Comparison of ENCODE assay signal across 11 cellular contexts in the genomic region with DNA sequence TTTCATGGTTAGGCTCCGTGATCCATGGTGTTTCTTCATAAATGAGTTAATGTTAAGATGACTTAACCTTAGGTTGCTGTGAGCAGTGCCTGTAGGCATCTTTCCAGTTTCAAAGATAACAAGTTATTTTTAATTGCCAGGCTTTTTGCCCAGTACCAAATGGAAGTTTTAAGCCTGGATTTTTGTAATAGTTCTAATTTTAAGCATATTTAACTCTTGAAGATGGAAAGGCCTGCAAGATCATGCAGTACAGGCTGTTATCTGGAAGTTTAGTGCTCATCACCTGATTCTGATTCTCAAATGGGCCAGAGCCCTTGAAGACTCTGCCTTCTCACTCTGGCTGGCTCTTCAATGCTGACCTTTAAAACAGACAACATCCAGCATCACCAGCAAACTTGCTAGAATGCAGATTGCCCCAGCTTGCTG.
DNase-seq lines count a peak whose midpoint lies in the region; ATAC-seq and TF ChIP-seq lines count a peak whose summit lies in the region.
"Had no signal": no experiment of that assay in that cellular context is flagged by ENCODE, and none has a peak within 500 bp of the region (broad histone marks: within the 10 kb centered on the region; RNA-seq: fewer than 3 reads in every experiment).

No MANE protein-coding gene starts in this region.

- no peaks in the 10 kb centered on the region for H3K27me3 Mint-ChIP-seq in activated T-helper 1 cell treated with anti-CD3 and anti-CD28 coated beads, Interleukin-12 subunit alpha, Interleukin-12 subunit beta, Interleukin-2, Interleukin-4 antibody, amounts not matched to agents 30 ng/mL and 10 ng/mL and 1 ng/mL, durations not matched to agents 14 hours and 24 hours and 36 hours (ENCODE audit: insufficient read depth)
- H3K27me3 Mint-ChIP-seq: IgD-negative memory B cell had no signal

- H3K27me3 ChIP-seq in SK-N-SH (ENCODE audit: insufficient read depth): no peaks in the 10 kb centered on the region
- no peaks in the 10 kb centered on the region for H3K27me3 ChIP-seq in heart left ventricle
- H3K27me3 ChIP-seq in skeletal muscle tissue (ENCODE audit: control insufficient read depth in 3 of 3, insufficient read depth in 3 of 3, low read length in 3 of 3): no peaks in the 10 kb centered on the region
- H3K27me3 ChIP-seq: esophagus squamous epithelium had no signal

- no peak overlapping the region for H3K4me2 ChIP-seq in SK-N-SH

- CTCF ChIA-PET in SK-N-SH (lab: Yijun Ruan, JAX): interaction anchor here (1.0 kb wide), 1 partner anchor 19 kb away, joined by 3 read pairs; no protein-coding TSS in a partner anchor

- H2AFZ ChIP-seq in SK-N-SH (ENCODE audit: low read depth): no peak overlapping the region

- POLR2A ChIA-PET in SK-N-SH (lab: Yijun Ruan, JAX): no interaction called here

- H3K79me2 ChIP-seq in SK-N-SH (ENCODE audit: insufficient read depth): peaks cover 41% of the 10 kb centered on the region; the same call in 1 of the 2 replicates

- no peak for DNase-seq in SK-N-SH
- DNase-seq in activated T-helper 1 cell treated with anti-CD3 and anti-CD28 coated beads, Interleukin-12 subunit alpha, Interleukin-12 subunit beta, Interleukin-2, Interleukin-4 antibody, amounts not matched to agents 30 ng/mL and 10 ng/mL and 1 ng/mL, durations not matched to agents 14 hours and 24 hours and 36 hours (ENCODE audit: low spot score): no peak
- DNase-seq in heart left ventricle: no peak
- DNase-seq in GM13976 (ENCODE audit: low spot score): no peak
- DNase-seq in RKO (ENCODE audit: low spot score): no peak
- DNase-seq: esophagus squamous epithelium had no signal

- no peaks in the 10 kb centered on the region for H3K9me2 ChIP-seq in SK-N-SH

- no peak for TF ChIP-seq POLR2A in heart left ventricle (IDR thresholded peaks at IDR 0.05)

- peaks cover 17% of the 10 kb centered on the region for H4K20me1 ChIP-seq in SK-N-SH (ENCODE audit: insufficient read depth)

- WGBS in SK-N-SH (ENCODE audit: low lambda C conversion rate): 84% methylated on average over 1 of the region's 1 CpG
- WGBS in heart left ventricle, 4 donors: 24 to 39% (median 28%) methylated on average over 1 of the region's 1 CpG

- H3K9me3 ChIP-seq in SK-N-SH (no peaks in the 10 kb centered on the region), heart left ventricle (peaks cover 0 to 13% (median 1%) of the 10 kb centered on the region in 12 donors), skeletal muscle tissue (ENCODE audit: control insufficient read depth in 3 of 3, low read length in 3 of 3) (no peaks in the 10 kb centered on the region)

- H3K4me3 Mint-ChIP-seq in activated T-helper 1 cell treated with anti-CD3 and anti-CD28 coated beads, Interleukin-12 subunit alpha, Interleukin-12 subunit beta, Interleukin-2, Interleukin-4 antibody, amounts not matched to agents 30 ng/mL and 10 ng/mL and 1 ng/mL, durations not matched to agents 14 hours and 24 hours and 36 hours: no peak overlapping the region

- in situ Hi-C loops in GM13976 (cut with MboI; ENCODE audit: low sequenced_read_pairs, unreplicated experiment): no loop called here

- peaks cover 19% of the 10 kb centered on the region for H3K9me3 Mint-ChIP-seq in activated T-helper 1 cell treated with anti-CD3 and anti-CD28 coated beads, Interleukin-12 subunit alpha, Interleukin-12 subunit beta, Interleukin-2, Interleukin-4 antibody, amounts not matched to agents 30 ng/mL and 10 ng/mL and 1 ng/mL, durations not matched to agents 14 hours and 24 hours and 36 hours

- H3K4me3 ChIP-seq in SK-N-SH (ENCODE audit: low read depth in 2 of 2, low read length in 1 of 2) (no peak overlapping the region), heart left ventricle (no peak overlapping the region), skeletal muscle tissue (ENCODE audit: low read length in 3 of 3) (peak overlapping the region in 1 of 3 donors; percentile 9)
- H3K4me3 ChIP-seq: esophagus squamous epithelium had no signal

- H3K27ac ChIP-seq in SK-N-SH (ENCODE audit: low read depth in 2 of 2, low read length in 1 of 2) (no peak overlapping the region), heart left ventricle (peak overlapping the region; percentile 10 to 80 (median 52)), skeletal muscle tissue (ENCODE audit: low read depth, low read length) (peak overlapping the region; percentile 36)
- H3K27ac ChIP-seq: 22Rv1 had no signal

- H3K36me3 ChIP-seq in SK-N-SH (replicated peaks in 1 of 2; ENCODE audit: control insufficient read depth in 1 of 2, insufficient read depth in 2 of 2, low read length in 1 of 2): peaks cover 4 to 8% of the 10 kb centered on the region in 2 experiments
- H3K36me3 ChIP-seq in heart left ventricle: peaks cover 0 to 24% (median 11%) of the 10 kb centered on the region in 9 donors
- H3K36me3 ChIP-seq in skeletal muscle tissue (ENCODE audit: control insufficient read depth in 3 of 3, insufficient read depth in 3 of 3, low read length in 3 of 3): peaks cover 8 to 12% (median 10%) of the 10 kb centered on the region in 3 donors

- H3K4me1 Mint-ChIP-seq in activated T-helper 1 cell treated with anti-CD3 and anti-CD28 coated beads, Interleukin-12 subunit alpha, Interleukin-12 subunit beta, Interleukin-2, Interleukin-4 antibody, amounts not matched to agents 30 ng/mL and 10 ng/mL and 1 ng/mL, durations not matched to agents 14 hours and 24 hours and 36 hours (ENCODE audit: low read depth): peaks cover 75% of the 10 kb centered on the region

- H3K27ac Mint-ChIP-seq in activated T-helper 1 cell treated with anti-CD3 and anti-CD28 coated beads, Interleukin-12 subunit alpha, Interleukin-12 subunit beta, Interleukin-2, Interleukin-4 antibody, amounts not matched to agents 30 ng/mL and 10 ng/mL and 1 ng/mL, durations not matched to agents 14 hours and 24 hours and 36 hours: peak overlapping the region; percentile 18

- TF ChIP-seq CTCF in SK-N-SH (IDR thresholded peaks at IDR 0.05) (no peak), heart left ventricle (IDR thresholded peaks at IDR 0.05) (no peak), GM13976 (IDR thresholded peaks at IDR 0.05; ENCODE audit: borderline replicate concordance, control extremely low read depth, extremely low read depth, insufficient read depth, missing control alignments) (no peak)

- H3K9ac ChIP-seq in SK-N-SH (no peak overlapping the region), skeletal muscle tissue (ENCODE audit: low read depth in 1 of 3, low read length in 3 of 3) (no peak overlapping the region)

- TF ChIP-seq RAD21 in SK-N-SH (IDR thresholded peaks at IDR 0.05; ENCODE audit: low read length): no peak

- TF ChIP-seq EP300 in SK-N-SH (IDR thresholded peaks at IDR 0.05; ENCODE audit: borderline replicate concordance in 1 of 2, low read depth in 1 of 2, low read length in 1 of 2): no peak

- ATAC-seq in SK-N-SH treated with all-trans-retinoic acid at 6 μM for 48 hours: no peak; the same call in 1 of the 3 replicates
- peak; percentile 44 to 76 (median 66) for ATAC-seq in heart left ventricle
- ATAC-seq in HG03175 (IDR thresholded peaks at IDR 0.05; ENCODE audit: unreplicated experiment): no peak

- no peaks in the 10 kb centered on the region for H3F3A ChIP-seq in SK-N-SH (replicated peaks; ENCODE audit: insufficient read depth)

- peaks cover 0 to 19% of the 10 kb centered on the region in 2 experiments; a peak in 2 of 4 replicates for H3K4me1 ChIP-seq in SK-N-SH (ENCODE audit: control insufficient read depth in 1 of 2, insufficient read depth in 2 of 2, low read depth in 1 of 2, low read length in 1 of 2)
- peaks cover 5 to 75% (median 51%) of the 10 kb centered on the region in 12 donors for H3K4me1 ChIP-seq in heart left ventricle
- H3K4me1 ChIP-seq in skeletal muscle tissue (ENCODE audit: control insufficient read depth in 3 of 3, insufficient read depth in 3 of 3, low read length in 3 of 3): peaks cover 36 to 41% (median 38%) of the 10 kb centered on the region in 3 donors

- intact Hi-C loops in activated T-helper 1 cell treated with anti-CD3 and anti-CD28 coated beads, Interleukin-12 subunit alpha, Interleukin-12 subunit beta, Interleukin-2, Interleukin-4 antibody, amounts not matched to agents 30 ng/mL and 10 ng/mL and 1 ng/mL, durations not matched to agents 14 hours and 24 hours and 36 hours (cut with micrococcal nuclease): no loop called here
- intact Hi-C loops in heart left ventricle (cut with DNase I): loop anchor here in 5 of 10 donors (5.0 to 10.0 kb wide), 5 partner anchors 71 to 311 kb away; a partner anchor contains a TSS

- peaks cover 65% of the 10 kb centered on the region for H3K36me3 Mint-ChIP-seq in activated T-helper 1 cell treated with anti-CD3 and anti-CD28 coated beads, Interleukin-12 subunit alpha, Interleukin-12 subunit beta, Interleukin-2, Interleukin-4 antibody, amounts not matched to agents 30 ng/mL and 10 ng/mL and 1 ng/mL, durations not matched to agents 14 hours and 24 hours and 36 hours (ENCODE audit: low read depth)

TF ChIP-seq in SK-N-SH treated with all-trans-retinoic acid at 6 μM for 48 hours, 23 proteins besides CTCF, POLR2A, EP300 and RAD21:
- TF ChIP-seq ZNF70 (CRISPR knock-in tag; IDR thresholded peaks at IDR 0.05) (no peak), ISL1 (CRISPR knock-in tag; IDR thresholded peaks at IDR 0.05) (peak; percentile 65)

TF ChIP-seq in SK-N-SH, 30 proteins besides CTCF, POLR2A, EP300 and RAD21 (continues in another document):
- TF ChIP-seq, protein P1, sequence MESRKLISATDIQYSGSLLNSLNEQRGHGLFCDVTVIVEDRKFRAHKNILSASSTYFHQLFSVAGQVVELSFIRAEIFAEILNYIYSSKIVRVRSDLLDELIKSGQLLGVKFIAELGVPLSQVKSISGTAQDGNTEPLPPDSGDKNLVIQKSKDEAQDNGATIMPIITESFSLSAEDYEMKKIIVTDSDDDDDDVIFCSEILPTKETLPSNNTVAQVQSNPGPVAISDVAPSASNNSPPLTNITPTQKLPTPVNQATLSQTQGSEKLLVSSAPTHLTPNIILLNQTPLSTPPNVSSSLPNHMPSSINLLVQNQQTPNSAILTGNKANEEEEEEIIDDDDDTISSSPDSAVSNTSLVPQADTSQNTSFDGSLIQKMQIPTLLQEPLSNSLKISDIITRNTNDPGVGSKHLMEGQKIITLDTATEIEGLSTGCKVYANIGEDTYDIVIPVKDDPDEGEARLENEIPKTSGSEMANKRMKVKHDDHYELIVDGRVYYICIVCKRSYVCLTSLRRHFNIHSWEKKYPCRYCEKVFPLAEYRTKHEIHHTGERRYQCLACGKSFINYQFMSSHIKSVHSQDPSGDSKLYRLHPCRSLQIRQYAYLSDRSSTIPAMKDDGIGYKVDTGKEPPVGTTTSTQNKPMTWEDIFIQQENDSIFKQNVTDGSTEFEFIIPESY (IDR thresholded peaks at IDR 0.05; ENCODE audit: borderline replicate concordance, low read depth): no peak
- TF ChIP-seq ELF1 (IDR thresholded peaks at IDR 0.05) (no peak), RXRA (IDR thresholded peaks at IDR 0.05; ENCODE audit: borderline replicate concordance, low read depth) (no peak), RCOR1 (IDR thresholded peaks at IDR 0.05; ENCODE audit: low read length) (no peak), SMC3 (IDR thresholded peaks at IDR 0.05; ENCODE audit: low read depth, low read length) (no peak), MEF2A (IDR thresholded peaks at IDR 0.05; ENCODE audit: borderline replicate concordance, low read depth) (no peak), RFX5 (IDR thresholded peaks at IDR 0.05; ENCODE audit: low read length) (no peak), MXI1 (IDR thresholded peaks at IDR 0.05; ENCODE audit: low read depth, low read length) (no peak), NFIC (IDR thresholded peaks at IDR 0.05; ENCODE audit: borderline replicate concordance) (no peak)

Comparison
In these comparisons a context has a peak if more than half of its experiments do, and no peak if none do; other contexts are left out.
1. ATAC-seq: peak in heart left ventricle (4 of 4); none in SK-N-SH treated with all-trans-retinoic acid at 6 μM for 48 hours (single experiment) and HG03175 (single experiment).
2. H3K27ac ChIP-seq: peak in heart left ventricle (12 of 12) and skeletal muscle tissue (single experiment); none in SK-N-SH (0 of 2).